23 cellular contexts compared by ENCODE assay signal in genomic region chr10:71825217-71825616, GRCh38. TPM values are rescaled to one million over a fixed set of nuclear protein-coding genes. Genes with fewer than 3 reads are reported as not detected.
DNase-seq lines count a peak whose midpoint lies in the region; ATAC-seq and TF ChIP-seq lines count a peak whose summit lies in the region.
"Had no signal": no experiment of that assay in that cellular context is flagged by ENCODE, and none has a peak within 500 bp of the region (broad histone marks: within the 10 kb centered on the region; RNA-seq: fewer than 3 reads in every experiment).

No MANE protein-coding gene starts in this region.

- H3K27ac Mint-ChIP-seq in CD14-positive monocyte = peak overlapping the region in 5 of 7 donors; percentile 1 to 79 (median 40)
- H3K27ac Mint-ChIP-seq in HFFc6 = no peak overlapping the region
- peak overlapping the region; percentile 22; the same call in 1 of the 2 replicates for H3K27ac Mint-ChIP-seq in WTC11
- H3K27ac Mint-ChIP-seq: memory B cell had no signal

- no peaks in the 10 kb centered on the region for H3K9me3 ChIP-seq in esophagus squamous epithelium
- H3K9me3 ChIP-seq: HAP-1, ovary, right lobe of liver, uterus had no signal

- WGBS in esophagus squamous epithelium, 2 donors = 61% methylated on average over 5 of the region's 11 CpGs; no CpG with 5 or more reads in 1 of the 2 donors

- intact Hi-C loops in CD14-positive monocyte (cut with micrococcal nuclease) (no loop called here), esophagus squamous epithelium (cut with DNase I) (no loop called here)

- H3K36me3 ChIP-seq in esophagus squamous epithelium = peaks cover 42 to 100% (median 78%) of the 10 kb centered on the region in 3 donors
- H3K36me3 ChIP-seq: uterus had no signal

- POLR2A ChIA-PET in WTC11 (lab: Charles Lee) = no interaction called here

- no peak for TF ChIP-seq CTCF in CD14-positive monocyte (IDR thresholded peaks at IDR 0.05)
- peak; percentile 24; the same call in 1 of the 2 replicates for TF ChIP-seq CTCF in HFFc6 (IDR thresholded peaks at IDR 0.05)
- no peak for TF ChIP-seq CTCF in WTC11 (IDR thresholded peaks at IDR 0.05)
- no peak for TF ChIP-seq CTCF in esophagus squamous epithelium (IDR thresholded peaks at IDR 0.05)

- H3K4me3 Mint-ChIP-seq in CD14-positive monocyte (no peak overlapping the region), HFFc6 (no peak overlapping the region), WTC11 (no peak overlapping the region)
- H3K4me3 Mint-ChIP-seq: memory B cell, naive B cell had no signal

- ATAC-seq in WTC11 (no peak), GM19463 (IDR thresholded peaks at IDR 0.05; ENCODE audit: unreplicated experiment) (no peak)
- ATAC-seq: HepG2, right lobe of liver had no signal

- H3K4me3 ChIP-seq in esophagus squamous epithelium = no peak overlapping the region
- H3K4me3 ChIP-seq: HAP-1, ovary, PC-9, right lobe of liver, uterus had no signal

- H3K36me3 Mint-ChIP-seq in CD14-positive monocyte = peaks cover 93 to 100% of the 10 kb centered on the region in 2 donors
- H3K36me3 Mint-ChIP-seq in HFFc6 (ENCODE audit: low read depth) = peaks cover 37% of the 10 kb centered on the region
- peaks cover 74% of the 10 kb centered on the region for H3K36me3 Mint-ChIP-seq in WTC11

- CTCF ChIA-PET in WTC11 (lab: Charles Lee) = interaction anchor here (0.6 to 4.2 kb wide), 7 partner anchors 10 to 71 kb away, joined by 3 to 28 read pairs (median 4); no protein-coding TSS in a partner anchor

- H3K9me3 Mint-ChIP-seq in CD14-positive monocyte (peaks cover 4 to 10% (median 9%) of the 10 kb centered on the region in 7 donors), HFFc6 (no peaks in the 10 kb centered on the region), WTC11 (no peaks in the 10 kb centered on the region)
- H3K9me3 Mint-ChIP-seq: memory B cell, naive B cell had no signal

- H3K27me3 ChIP-seq in esophagus squamous epithelium = no peaks in the 10 kb centered on the region
- H3K27me3 ChIP-seq: ovary, right lobe of liver, uterus had no signal

- DNase-seq in CD14-positive monocyte (ENCODE audit: low spot score) = no peak
- no peak for DNase-seq in HFFc6
- DNase-seq in WTC11 (ENCODE audit: low spot score) = no peak
- DNase-seq in mesenteric fat pad (ENCODE audit: low spot score) = peak; percentile 78
- DNase-seq in activated CD8-positive, alpha-beta memory T cell treated with anti-CD3 and anti-CD28 coated beads, Interleukin-2, amount 50 U/mL, for 4 hours = no peak
- DNase-seq in hypothalamus (lab: John Stamatoyannopoulos, UW) = no peak
- DNase-seq in esophagus squamous epithelium (lab: John Stamatoyannopoulos, UW) = no peak
- DNase-seq: activated CD4-positive, alpha-beta T cell treated with anti-CD3 and anti-CD28 coated beads, Interleukin-2, amount 50 U/mL, for 4 hours; activated T-cell treated with anti-CD3 and anti-CD28 coated beads for 4 hours; central memory CD4-positive, alpha-beta T cell; GF-D8; naive B cell; NCI-H1436 treated with DMSO at 0.1 percent for 48 hours; NCI-H2171 treated with DMSO at 0.1 percent for 48 hours; ovary; right lobe of liver; substantia nigra; uterus had no signal

- H3K4me1 Mint-ChIP-seq in CD14-positive monocyte (peaks cover 76% of the 10 kb centered on the region), HFFc6 (ENCODE audit: low read depth) (peaks cover 9% of the 10 kb centered on the region; the same call in 1 of the 2 replicates), WTC11 (peaks cover 29% of the 10 kb centered on the region)

- H3K4me1 ChIP-seq in esophagus squamous epithelium = peaks cover 0 to 1% (median 0%) of the 10 kb centered on the region in 3 donors
- H3K4me1 ChIP-seq: HAP-1, right lobe of liver, uterus had no signal

- no peak overlapping the region for H3K27ac ChIP-seq in esophagus squamous epithelium
- H3K27ac ChIP-seq: ovary, PC-9, right lobe of liver, uterus had no signal

- peaks cover 0 to 2% (median 0%) of the 10 kb centered on the region in 3 donors for H3K27me3 Mint-ChIP-seq in CD14-positive monocyte (ENCODE audit: low read depth in 3 of 3)
- no peaks in the 10 kb centered on the region for H3K27me3 Mint-ChIP-seq in HFFc6 (ENCODE audit: insufficient read depth)
- no peaks in the 10 kb centered on the region for H3K27me3 Mint-ChIP-seq in WTC11 (ENCODE audit: low read depth)
- H3K27me3 Mint-ChIP-seq: memory B cell, naive B cell had no signal

- TF ChIP-seq POLR2A in esophagus squamous epithelium (IDR thresholded peaks at IDR 0.05) = no peak

TF ChIP-seq in WTC11, 78 proteins besides CTCF, POLR2A, EP300 and RAD21:
- TF ChIP-seq ATF2 (CRISPR knock-in tag; IDR thresholded peaks at IDR 0.05; ENCODE audit: borderline replicate concordance, low read depth) = no peak
- no peak for TF ChIP-seq ETV6 (CRISPR knock-in tag; IDR thresholded peaks at IDR 0.05)
- TF ChIP-seq PRRX2 (CRISPR knock-in tag; IDR thresholded peaks at IDR 0.05) = no peak
- TF ChIP-seq EMX1 (CRISPR knock-in tag; IDR thresholded peaks at IDR 0.05) = no peak
- no peak for TF ChIP-seq USF2 (CRISPR knock-in tag; IDR thresholded peaks at IDR 0.05)
- TF ChIP-seq E2F4 (CRISPR knock-in tag; IDR thresholded peaks at IDR 0.05; ENCODE audit: borderline replicate concordance, low read depth) = no peak
- no peak for TF ChIP-seq ZNF121 (CRISPR knock-in tag; IDR thresholded peaks at IDR 0.05)

RNA-seq across cellular contexts. Expression of gene PSAP, which starts 25.8 kb away (rescaled TPM):
- polyA plus RNA-seq in CD14-positive monocyte = 1,000 to 10,000 TPM; 7,346 to 8,673 TPM
- total RNA-seq in HFFc6 (2021; fragmentation: NEBNext Ultra II Directional; extraction: Animal tissue kit (Norgen Biotek cat#: 25700)) = 100 to 1,000 TPM; 375 to 549 (median 404) TPM
- total RNA-seq in WTC11 (2021) (397 to 474 TPM (median 462 TPM) in 3 replicates), mesenteric fat pad (1,414 TPM), esophagus squamous epithelium (100 to 1,000 TPM; 280 to 623 (median 490) TPM)

RNA-seq across cellular contexts. Expression of gene VSIR, which starts 51.9 kb away (rescaled TPM):
- 1,000 to 10,000 TPM in 1 of 2 donors, 100 to 1,000 TPM in 1; 801 to 1,133 TPM for polyA plus RNA-seq in CD14-positive monocyte
- total RNA-seq in HFFc6 (2021; fragmentation: NEBNext Ultra II Directional; extraction: Animal tissue kit (Norgen Biotek cat#: 25700)) = 10 to 100 TPM; 24.3 to 36.2 (median 29.0) TPM
- total RNA-seq in WTC11 (2021) (0.74 to 1.3 TPM (median 0.78 TPM) in 3 replicates), mesenteric fat pad (128 TPM), esophagus squamous epithelium (10 to 100 TPM; 34.1 to 51.7 (median 44.8) TPM)

Comparison
In these comparisons a context has a peak if more than half of its experiments do, and no peak if none do; other contexts are left out.
1. RNA of gene VSIR, which starts 51.9 kb away (total RNA-seq): 128 TPM in mesenteric fat pad (single experiment), 34.1 to 51.7 TPM in esophagus squamous epithelium and 24.3 to 36.2 TPM in HFFc6; 0.74 to 1.3 TPM in WTC11; every median in the first group is over 10 times any median in the second.